ENCODE assay signal across 1 cellular context in genomic region chr15:63048115-63048985, GRCh38.
TF ChIP-seq lines count a peak whose summit lies in the region.

No MANE protein-coding gene starts in this region.

TF ChIP-seq in HepG2, 621 proteins besides CTCF, POLR2A, EP300 and RAD21 (continued from another document and continues in another):
- TF ChIP-seq, protein P1, sequence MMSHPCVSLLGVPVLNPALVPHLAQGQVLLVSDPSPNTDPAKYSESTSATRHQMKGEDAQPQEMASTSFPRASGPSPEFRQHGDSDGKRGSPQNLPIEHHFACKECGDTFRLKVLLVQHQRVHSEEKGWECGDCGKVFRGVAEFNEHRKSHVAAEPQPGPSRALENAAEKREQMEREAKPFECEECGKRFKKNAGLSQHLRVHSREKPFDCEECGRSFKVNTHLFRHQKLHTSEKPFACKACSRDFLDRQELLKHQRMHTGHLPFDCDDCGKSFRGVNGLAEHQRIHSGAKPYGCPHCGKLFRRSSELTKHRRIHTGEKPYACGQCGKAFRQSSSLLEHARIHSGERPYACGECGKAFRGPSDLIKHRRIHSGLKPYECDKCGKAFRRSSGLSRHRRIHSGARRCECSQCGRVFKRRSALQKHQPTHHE (CRISPR knock-in tag; IDR thresholded peaks at IDR 0.05; ENCODE audit: borderline replicate concordance): no peak
- TF ChIP-seq TRIM24 (CRISPR knock-in tag; IDR thresholded peaks at IDR 0.05) (no peak), ZBED4 (CRISPR knock-in tag; IDR thresholded peaks at IDR 0.05; ENCODE audit: borderline replicate concordance) (peak; percentile 31; the same call in 1 of the 2 replicates), RBAK (CRISPR knock-in tag; IDR thresholded peaks at IDR 0.05) (no peak), ZNF790 (CRISPR knock-in tag; IDR thresholded peaks at IDR 0.05; ENCODE audit: borderline replicate concordance) (no peak), ZNF629 (CRISPR knock-in tag; conservative IDR thresholded peaks at IDR 0.05) (peak; percentile 45), MZF1 (CRISPR knock-in tag; IDR thresholded peaks at IDR 0.05; ENCODE audit: borderline replicate concordance) (no peak), ARHGAP35 (CRISPR knock-in tag; IDR thresholded peaks at IDR 0.05; ENCODE audit: borderline replicate concordance) (no peak), SALL1 (CRISPR knock-in tag; IDR thresholded peaks at IDR 0.05) (peak; percentile 91), SOX6 (IDR thresholded peaks at IDR 0.05) (no peak), SOX6 (CRISPR knock-in tag; IDR thresholded peaks at IDR 0.05) (peak; percentile 53), TFDP1 (CRISPR knock-in tag; IDR thresholded peaks at IDR 0.05; ENCODE audit: borderline replicate concordance) (peak; percentile 85), MYC (CRISPR knock-in tag; IDR thresholded peaks at IDR 0.05; ENCODE audit: borderline replicate concordance) (peak; percentile 88), CEBPB (IDR thresholded peaks at IDR 0.05; ENCODE audit: borderline replicate concordance, low read depth, low read length) (no peak), MED8 (CRISPR knock-in tag; IDR thresholded peaks at IDR 0.05; ENCODE audit: insufficient replicate concordance) (no peak), E2F2 (CRISPR knock-in tag; IDR thresholded peaks at IDR 0.05; ENCODE audit: borderline replicate concordance) (0 out of 2 replicates have a peak, but pooled peaks have one; percentile 18), SRSF1 (optimal IDR thresholded peaks at IDR 0.05; ENCODE audit: low read depth, low read length) (no peak), TRIM22 (IDR thresholded peaks at IDR 0.05) (no peak), ZFP90 (CRISPR knock-in tag; IDR thresholded peaks at IDR 0.05; ENCODE audit: borderline replicate concordance) (peak; percentile 87), NAIF1 (CRISPR knock-in tag; IDR thresholded peaks at IDR 0.05; ENCODE audit: borderline replicate concordance) (0 out of 2 replicates have a peak, but pooled peaks have one; percentile 32), MAZ (IDR thresholded peaks at IDR 0.05; ENCODE audit: borderline replicate concordance, low read depth, low read length) (peak; percentile 87), MAZ (CRISPR knock-in tag; IDR thresholded peaks at IDR 0.05; ENCODE audit: low read depth) (peak; percentile 99), MBD4 (IDR thresholded peaks at IDR 0.05; ENCODE audit: borderline replicate concordance, low read length) (no peak)
- TF ChIP-seq, protein P2, sequence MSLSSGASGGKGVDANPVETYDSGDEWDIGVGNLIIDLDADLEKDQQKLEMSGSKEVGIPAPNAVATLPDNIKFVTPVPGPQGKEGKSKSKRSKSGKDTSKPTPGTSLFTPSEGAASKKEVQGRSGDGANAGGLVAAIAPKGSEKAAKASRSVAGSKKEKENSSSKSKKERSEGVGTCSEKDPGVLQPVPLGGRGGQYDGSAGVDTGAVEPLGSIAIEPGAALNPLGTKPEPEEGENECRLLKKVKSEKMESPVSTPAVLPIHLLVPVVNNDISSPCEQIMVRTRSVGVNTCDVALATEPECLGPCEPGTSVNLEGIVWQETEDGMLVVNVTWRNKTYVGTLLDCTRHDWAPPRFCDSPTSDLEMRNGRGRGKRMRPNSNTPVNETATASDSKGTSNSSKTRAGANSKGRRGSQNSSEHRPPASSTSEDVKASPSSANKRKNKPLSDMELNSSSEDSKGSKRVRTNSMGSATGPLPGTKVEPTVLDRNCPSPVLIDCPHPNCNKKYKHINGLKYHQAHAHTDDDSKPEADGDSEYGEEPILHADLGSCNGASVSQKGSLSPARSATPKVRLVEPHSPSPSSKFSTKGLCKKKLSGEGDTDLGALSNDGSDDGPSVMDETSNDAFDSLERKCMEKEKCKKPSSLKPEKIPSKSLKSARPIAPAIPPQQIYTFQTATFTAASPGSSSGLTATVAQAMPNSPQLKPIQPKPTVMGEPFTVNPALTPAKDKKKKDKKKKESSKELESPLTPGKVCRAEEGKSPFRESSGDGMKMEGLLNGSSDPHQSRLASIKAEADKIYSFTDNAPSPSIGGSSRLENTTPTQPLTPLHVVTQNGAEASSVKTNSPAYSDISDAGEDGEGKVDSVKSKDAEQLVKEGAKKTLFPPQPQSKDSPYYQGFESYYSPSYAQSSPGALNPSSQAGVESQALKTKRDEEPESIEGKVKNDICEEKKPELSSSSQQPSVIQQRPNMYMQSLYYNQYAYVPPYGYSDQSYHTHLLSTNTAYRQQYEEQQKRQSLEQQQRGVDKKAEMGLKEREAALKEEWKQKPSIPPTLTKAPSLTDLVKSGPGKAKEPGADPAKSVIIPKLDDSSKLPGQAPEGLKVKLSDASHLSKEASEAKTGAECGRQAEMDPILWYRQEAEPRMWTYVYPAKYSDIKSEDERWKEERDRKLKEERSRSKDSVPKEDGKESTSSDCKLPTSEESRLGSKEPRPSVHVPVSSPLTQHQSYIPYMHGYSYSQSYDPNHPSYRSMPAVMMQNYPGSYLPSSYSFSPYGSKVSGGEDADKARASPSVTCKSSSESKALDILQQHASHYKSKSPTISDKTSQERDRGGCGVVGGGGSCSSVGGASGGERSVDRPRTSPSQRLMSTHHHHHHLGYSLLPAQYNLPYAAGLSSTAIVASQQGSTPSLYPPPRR (CRISPR knock-in tag; IDR thresholded peaks at IDR 0.05; ENCODE audit: borderline replicate concordance): peak; percentile 55; the same call in 1 of the 2 replicates
- TF ChIP-seq, protein P3, sequence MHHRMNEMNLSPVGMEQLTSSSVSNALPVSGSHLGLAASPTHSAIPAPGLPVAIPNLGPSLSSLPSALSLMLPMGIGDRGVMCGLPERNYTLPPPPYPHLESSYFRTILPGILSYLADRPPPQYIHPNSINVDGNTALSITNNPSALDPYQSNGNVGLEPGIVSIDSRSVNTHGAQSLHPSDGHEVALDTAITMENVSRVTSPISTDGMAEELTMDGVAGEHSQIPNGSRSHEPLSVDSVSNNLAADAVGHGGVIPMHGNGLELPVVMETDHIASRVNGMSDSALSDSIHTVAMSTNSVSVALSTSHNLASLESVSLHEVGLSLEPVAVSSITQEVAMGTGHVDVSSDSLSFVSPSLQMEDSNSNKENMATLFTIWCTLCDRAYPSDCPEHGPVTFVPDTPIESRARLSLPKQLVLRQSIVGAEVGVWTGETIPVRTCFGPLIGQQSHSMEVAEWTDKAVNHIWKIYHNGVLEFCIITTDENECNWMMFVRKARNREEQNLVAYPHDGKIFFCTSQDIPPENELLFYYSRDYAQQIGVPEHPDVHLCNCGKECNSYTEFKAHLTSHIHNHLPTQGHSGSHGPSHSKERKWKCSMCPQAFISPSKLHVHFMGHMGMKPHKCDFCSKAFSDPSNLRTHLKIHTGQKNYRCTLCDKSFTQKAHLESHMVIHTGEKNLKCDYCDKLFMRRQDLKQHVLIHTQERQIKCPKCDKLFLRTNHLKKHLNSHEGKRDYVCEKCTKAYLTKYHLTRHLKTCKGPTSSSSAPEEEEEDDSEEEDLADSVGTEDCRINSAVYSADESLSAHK (CRISPR knock-in tag; IDR thresholded peaks at IDR 0.05; ENCODE audit: borderline replicate concordance): no peak
- TF ChIP-seq, protein P4, sequence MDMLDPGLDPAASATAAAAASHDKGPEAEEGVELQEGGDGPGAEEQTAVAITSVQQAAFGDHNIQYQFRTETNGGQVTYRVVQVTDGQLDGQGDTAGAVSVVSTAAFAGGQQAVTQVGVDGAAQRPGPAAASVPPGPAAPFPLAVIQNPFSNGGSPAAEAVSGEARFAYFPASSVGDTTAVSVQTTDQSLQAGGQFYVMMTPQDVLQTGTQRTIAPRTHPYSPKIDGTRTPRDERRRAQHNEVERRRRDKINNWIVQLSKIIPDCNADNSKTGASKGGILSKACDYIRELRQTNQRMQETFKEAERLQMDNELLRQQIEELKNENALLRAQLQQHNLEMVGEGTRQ (IDR thresholded peaks at IDR 0.05; ENCODE audit: low read depth, low read length): no peak
- TF ChIP-seq, protein P4 (CRISPR knock-in tag; IDR thresholded peaks at IDR 0.05; ENCODE audit: borderline replicate concordance): peak; percentile 34; the same call in 1 of the 2 replicates
- TF ChIP-seq, protein P5, sequence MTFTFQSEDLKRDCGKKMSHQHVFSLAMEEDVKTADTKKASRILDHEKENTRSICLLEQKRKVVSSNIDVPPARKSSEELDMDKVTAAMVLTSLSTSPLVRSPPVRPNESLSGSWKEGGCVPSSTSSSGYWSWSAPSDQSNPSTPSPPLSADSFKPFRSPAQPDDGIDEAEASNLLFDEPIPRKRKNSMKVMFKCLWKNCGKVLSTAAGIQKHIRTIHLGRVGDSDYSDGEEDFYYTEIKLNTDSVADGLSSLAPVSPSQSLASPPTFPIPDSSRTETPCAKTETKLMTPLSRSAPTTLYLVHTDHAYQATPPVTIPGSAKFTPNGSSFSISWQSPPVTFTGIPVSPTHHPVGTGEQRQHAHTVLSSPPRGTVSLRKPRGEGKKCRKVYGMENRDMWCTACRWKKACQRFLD (CRISPR knock-in tag; IDR thresholded peaks at IDR 0.05; ENCODE audit: borderline replicate concordance): no peak
- TF ChIP-seq, protein P6, sequence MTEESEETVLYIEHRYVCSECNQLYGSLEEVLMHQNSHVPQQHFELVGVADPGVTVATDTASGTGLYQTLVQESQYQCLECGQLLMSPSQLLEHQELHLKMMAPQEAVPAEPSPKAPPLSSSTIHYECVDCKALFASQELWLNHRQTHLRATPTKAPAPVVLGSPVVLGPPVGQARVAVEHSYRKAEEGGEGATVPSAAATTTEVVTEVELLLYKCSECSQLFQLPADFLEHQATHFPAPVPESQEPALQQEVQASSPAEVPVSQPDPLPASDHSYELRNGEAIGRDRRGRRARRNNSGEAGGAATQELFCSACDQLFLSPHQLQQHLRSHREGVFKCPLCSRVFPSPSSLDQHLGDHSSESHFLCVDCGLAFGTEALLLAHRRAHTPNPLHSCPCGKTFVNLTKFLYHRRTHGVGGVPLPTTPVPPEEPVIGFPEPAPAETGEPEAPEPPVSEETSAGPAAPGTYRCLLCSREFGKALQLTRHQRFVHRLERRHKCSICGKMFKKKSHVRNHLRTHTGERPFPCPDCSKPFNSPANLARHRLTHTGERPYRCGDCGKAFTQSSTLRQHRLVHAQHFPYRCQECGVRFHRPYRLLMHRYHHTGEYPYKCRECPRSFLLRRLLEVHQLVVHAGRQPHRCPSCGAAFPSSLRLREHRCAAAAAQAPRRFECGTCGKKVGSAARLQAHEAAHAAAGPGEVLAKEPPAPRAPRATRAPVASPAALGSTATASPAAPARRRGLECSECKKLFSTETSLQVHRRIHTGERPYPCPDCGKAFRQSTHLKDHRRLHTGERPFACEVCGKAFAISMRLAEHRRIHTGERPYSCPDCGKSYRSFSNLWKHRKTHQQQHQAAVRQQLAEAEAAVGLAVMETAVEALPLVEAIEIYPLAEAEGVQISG (CRISPR knock-in tag; IDR thresholded peaks at IDR 0.05): peak; percentile 95
